In genomic region chr1:149792502-149792901, GRCh38 we compare ENCODE assay signal across 8 cellular contexts. TPM values are rescaled to one million over a fixed set of nuclear protein-coding genes. Genes with fewer than 3 reads are reported as not detected.
DNase-seq lines count a peak whose midpoint lies in the region; ATAC-seq, FAIRE-seq and TF ChIP-seq lines count a peak whose summit lies in the region.
"Not testable (repeated sequence)": the region's sequence is repeated elsewhere in the genome, so short reads cannot be mapped to it uniquely, and the experiment has no call there.

No MANE protein-coding gene starts in this region.

- peaks cover 10% of the 10 kb centered on the region for H3K4me1 ChIP-seq in body of pancreas
- not testable (repeated sequence) for H3K4me1 ChIP-seq in uterus

- not testable (repeated sequence) for FAIRE-seq in GM12891 (lab: Jason Lieb, UNC)

- not testable (repeated sequence) for TF ChIP-seq POLR2A in GM12891 (IDR thresholded peaks at IDR 0.05; ENCODE audit: low read depth, low read length); body of pancreas (IDR thresholded peaks at IDR 0.05); uterus (IDR thresholded peaks at IDR 0.05)

- peak overlapping the region; percentile 25 to 41 for H3K4me3 ChIP-seq in body of pancreas
- H3K4me3 ChIP-seq in uterus, result peak overlapping the region; percentile 56 to 62

- peak; percentile 53; the same call in 1 of the 2 replicates for TF ChIP-seq CTCF in VCaP (conservative IDR thresholded peaks at IDR 0.05)
- TF ChIP-seq CTCF in body of pancreas (IDR thresholded peaks at IDR 0.05), result peak in 6 of 7 experiments; percentile 26 to 70 (median 51)
- TF ChIP-seq CTCF in uterus (IDR thresholded peaks at IDR 0.05), result peak; percentile 47 to 59 (median 52)

- WGBS in body of pancreas, 2 donors, result 0% methylated on average over 16 of the region's 36 CpGs; no CpG with 5 or more reads in 1 of the 2 donors

- not testable (repeated sequence) for H3K27me3 ChIP-seq in body of pancreas, uterus

- intact Hi-C loops in body of pancreas (cut with DNase I); posterior vena cava (cut with DNase I); uterus (cut with DNase I; ENCODE audit: low total_unique reads): not testable (repeated sequence)

- not testable (repeated sequence) for H3K36me3 ChIP-seq in body of pancreas (replicated peaks in 1 of 2; ENCODE audit: insufficient read depth in 1 of 2, low read depth in 2 of 2); uterus

- H3K9me3 ChIP-seq in body of pancreas, uterus: not testable (repeated sequence)

- ATAC-seq in HG02798 (IDR thresholded peaks at IDR 0.05; ENCODE audit: poor library complexity, unreplicated experiment), result peak; percentile 80
- ATAC-seq in body of pancreas, result peak; percentile 81

- H3K27ac ChIP-seq in VCaP, result not testable (repeated sequence)
- peak overlapping the region; percentile 25 to 90 (median 89) for H3K27ac ChIP-seq in body of pancreas
- peak overlapping the region; percentile 95 to 96 for H3K27ac ChIP-seq in uterus

- DNase-seq in GM12891 (ENCODE audit: insufficient read length, low spot score), result peak; percentile 22
- DNase-seq in NCI-H1092 treated with DMSO at 0.1 percent for 48 hours (lab: John Stamatoyannopoulos, UW), result peak; percentile 52
- DNase-seq in body of pancreas, result peak; percentile 51 to 67 (median 54)
- peak; percentile 2 for DNase-seq in hepatic stellate cell (ENCODE audit: low spot score)
- peak; percentile 84 for DNase-seq in posterior vena cava (ENCODE audit: low spot score)
- peak; percentile 31 to 61 for DNase-seq in uterus

RNA-seq across cellular contexts. Expression of gene FCGR1A, which starts 10.0 kb away (rescaled TPM):
- not detected for polyA plus RNA-seq in GM12891 (2012; ENCODE audit: low read depth, missing spikeins)
- total RNA-seq in body of pancreas, result 1 to 10 TPM in 1 of 2 donors, not detected in 1; 3.1 TPM
- 10 to 100 TPM in 1 of 2 donors, 1 to 10 TPM in 1; 5.6 to 11.2 TPM for total RNA-seq in posterior vena cava
- 1 to 10 TPM in 3 of 4 donors, not detected in 1; 1.5 to 3.9 (median 1.6) TPM for total RNA-seq in uterus

Comparison
In these comparisons a context has a peak if more than half of its experiments do, and no peak if none do; other contexts are left out.
1. DNase-seq: peak in every context shown above with its lines; median percentile 84 in posterior vena cava; 54 in body of pancreas; 52 in NCI-H1092 treated with DMSO at 0.1 percent for 48 hours; 46 in uterus; 22 in GM12891; 2 in hepatic stellate cell.